ENCODE assay signal across 9 cellular contexts in the genomic region with DNA sequence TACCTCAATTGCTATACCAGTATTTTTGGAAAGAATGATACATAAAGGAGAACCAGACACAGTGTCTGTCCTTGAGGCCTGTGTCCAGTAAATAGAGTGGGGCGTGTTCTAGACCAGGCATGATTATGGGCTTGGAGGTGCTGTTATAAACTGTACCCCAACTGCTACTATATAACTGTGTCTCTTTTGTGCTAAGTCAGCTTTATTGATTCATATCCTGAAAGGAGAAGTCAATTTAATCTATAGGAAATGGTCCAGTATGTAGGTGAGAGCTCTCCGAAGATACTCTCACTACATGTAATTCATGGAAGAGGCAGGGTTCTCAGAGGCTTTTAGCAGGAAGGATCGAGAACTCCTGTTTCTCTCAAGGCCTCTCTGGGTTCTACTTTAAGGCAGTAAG.
"Had no signal": no experiment of that assay in that cellular context is flagged by ENCODE, and none has a peak within 500 bp of the region (broad histone marks: within the 10 kb centered on the region; RNA-seq: fewer than 3 reads in every experiment).

No MANE protein-coding gene starts in this region.

- FAIRE-seq: H1, H54, HTR-8/SVneo had no signal

- H3K27ac ChIP-seq: KMS-11 had no signal

- DNase-seq: H9, HCEC 1CT, Karpas-422, KBM-7 had no signal

- H3K4me3 ChIP-seq: GM23338 had no signal

- ATAC-seq: GM23338 had no signal

- H2AFZ ChIP-seq: GM23338 had no signal

- H3K4me2 ChIP-seq: GM23338, KMS-11 had no signal

- H3K9ac ChIP-seq: KMS-11 had no signal
